In genomic region chr20:59752101-59752586, GRCh38 we compare ENCODE assay signal across 9 cellular contexts.
A peak's percentile ranks its signal among the peaks of the same experiment; 100 is the strongest.
DNase-seq lines count a peak whose midpoint lies in the region; ATAC-seq lines count a peak whose summit lies in the region.
"Had no signal": no experiment of that assay in that cellular context is flagged by ENCODE, and none has a peak within 500 bp of the region (broad histone marks: within the 10 kb centered on the region; RNA-seq: fewer than 3 reads in every experiment).

No MANE protein-coding gene starts in this region.

- intact Hi-C loops in posterior cingulate gyrus (cut with DNase I), result no loop called here

- ATAC-seq in HG02981 (IDR thresholded peaks at IDR 0.05; ENCODE audit: unreplicated experiment), result peak; percentile 76

- DNase-seq in GM19238 (ENCODE audit: insufficient read length, low spot score), result peak; percentile 80
- DNase-seq in RPMI7951 (ENCODE audit: low read depth), result peak; percentile 41
- peak in 6 of 10 donors; percentile 32 to 64 (median 46) for DNase-seq in posterior cingulate gyrus
- no peak for DNase-seq in NCI-H1930 (lab: John Stamatoyannopoulos, UW)
- no peak for DNase-seq in NCI-H2029 (lab: John Stamatoyannopoulos, UW)
- DNase-seq in activated naive CD4-positive, alpha-beta T cell treated with anti-CD3 and anti-CD28 coated beads, Interleukin-2, amount 50 U/mL, for 16 hours, result no peak
- no peak for DNase-seq in COR-L47 (lab: John Stamatoyannopoulos, UW)
- DNase-seq: small intestine had no signal

Comparison
In these comparisons a context has a peak if more than half of its experiments do, and no peak if none do; other contexts are left out.
1. DNase-seq: peak in GM19238 (single experiment), RPMI7951 (single experiment) and posterior cingulate gyrus (6 of 10); none in NCI-H1930 (0 of 2), NCI-H2029 (single experiment), activated naive CD4-positive, alpha-beta T cell treated with anti-CD3 and anti-CD28 coated beads, Interleukin-2, amount 50 U/mL, for 16 hours (single experiment) and COR-L47 (single experiment).